ENCODE assay signal across 14 cellular contexts in the genomic region with DNA sequence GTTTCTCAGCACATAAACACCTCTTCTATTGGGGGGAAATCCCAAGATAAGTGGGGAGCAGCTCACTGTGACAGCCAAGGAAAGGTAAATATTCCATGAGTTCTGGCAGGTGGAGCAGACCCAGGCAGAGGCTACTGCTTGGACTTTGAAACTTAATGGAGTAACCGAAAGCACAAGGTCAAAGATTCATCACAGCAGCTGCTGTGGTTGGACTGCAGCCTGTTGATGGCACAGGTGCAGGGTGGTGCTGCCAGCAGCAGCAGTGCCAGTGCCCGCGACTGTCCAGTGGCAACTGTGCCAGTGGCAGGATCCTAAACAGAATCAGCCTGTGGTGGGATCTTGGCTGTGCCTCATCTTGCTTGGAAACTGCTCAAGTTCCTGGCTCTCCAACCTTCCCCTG.
DNase-seq lines count a peak whose midpoint lies in the region; FAIRE-seq and TF ChIP-seq lines count a peak whose summit lies in the region.
"Had no signal": no experiment of that assay in that cellular context is flagged by ENCODE, and none has a peak within 500 bp of the region (broad histone marks: within the 10 kb centered on the region; RNA-seq: fewer than 3 reads in every experiment).

No MANE protein-coding gene starts in this region.

- H3K4me2 ChIP-seq in hepatocyte (no peak overlapping the region), smooth muscle cell (no peak overlapping the region)

- H3F3A ChIP-seq in smooth muscle cell (ENCODE audit: low read depth) = no peaks in the 10 kb centered on the region

- H3K9me3 ChIP-seq in Peyer's patch (no peaks in the 10 kb centered on the region), hepatocyte (ENCODE audit: low read depth) (no peaks in the 10 kb centered on the region), small intestine (ENCODE audit: control insufficient read depth, low read depth) (no peaks in the 10 kb centered on the region), smooth muscle cell (replicated peaks; ENCODE audit: low read depth) (no peaks in the 10 kb centered on the region)
- H3K9me3 ChIP-seq: ovary, upper lobe of left lung had no signal

- no peaks in the 10 kb centered on the region for H3K9me2 ChIP-seq in hepatocyte (replicated peaks; ENCODE audit: insufficient read depth)

- TF ChIP-seq POLR2A in Peyer's patch (IDR thresholded peaks at IDR 0.05) = no peak

- H4K20me1 ChIP-seq in hepatocyte (ENCODE audit: insufficient read depth, poor library complexity, severe bottlenecking) (no peaks in the 10 kb centered on the region), smooth muscle cell (ENCODE audit: low read depth) (no peaks in the 10 kb centered on the region)

- WGBS in hepatocyte (ENCODE audit: low lambda C conversion rate, missing lambda C conversion rate) = 93% methylated on average over 3 of the region's 3 CpGs
- 22 to 63% (median 34%) methylated on average over 3 of the region's 3 CpGs for WGBS in small intestine, 3 donors
- WGBS in smooth muscle cell (ENCODE audit: low lambda C conversion rate) = 93% methylated on average over 3 of the region's 3 CpGs

- no peak overlapping the region for H3K9ac ChIP-seq in smooth muscle cell (ENCODE audit: low read depth)

- H3K36me3 ChIP-seq in Peyer's patch (no peaks in the 10 kb centered on the region), hepatocyte (replicated peaks; ENCODE audit: insufficient read depth, low read depth) (no peaks in the 10 kb centered on the region), small intestine (ENCODE audit: control insufficient read depth in 2 of 2, insufficient read depth in 2 of 2, low read length in 2 of 2) (no peaks in the 10 kb centered on the region), smooth muscle cell (ENCODE audit: low read depth) (no peaks in the 10 kb centered on the region)
- H3K36me3 ChIP-seq: ovary, upper lobe of left lung had no signal

- H3K4me1 ChIP-seq in Peyer's patch (peaks cover 0 to 3% (median 0%) of the 10 kb centered on the region in 4 donors), hepatocyte (ENCODE audit: insufficient read depth) (no peaks in the 10 kb centered on the region), small intestine (ENCODE audit: control insufficient read depth in 2 of 2, insufficient read depth in 1 of 2, low read depth in 1 of 2, low read length in 1 of 2) (no peaks in the 10 kb centered on the region), smooth muscle cell (ENCODE audit: low read depth) (peaks cover 19% of the 10 kb centered on the region)
- H3K4me1 ChIP-seq: upper lobe of left lung had no signal

- no peak for FAIRE-seq in small intestine (lab: Jason Lieb, UNC)

- TF ChIP-seq CTCF in Peyer's patch (IDR thresholded peaks at IDR 0.05) (peak in 1 of 6 experiments; percentile 26), hepatocyte (IDR thresholded peaks at IDR 0.05; ENCODE audit: poor library complexity) (no peak), smooth muscle cell (IDR thresholded peaks at IDR 0.05; ENCODE audit: borderline replicate concordance, insufficient read depth, poor library complexity, severe bottlenecking) (no peak)

- H3K4me3 ChIP-seq in Peyer's patch (no peak overlapping the region), hepatocyte (no peak overlapping the region), small intestine (ENCODE audit: low read depth in 1 of 2, low read length in 2 of 2) (no peak overlapping the region), smooth muscle cell (no peak overlapping the region)
- H3K4me3 ChIP-seq: ovary, upper lobe of left lung had no signal

- peak; percentile 6 for DNase-seq in DMS 273 (lab: John Stamatoyannopoulos, UW; ENCODE audit: unreplicated experiment)
- no peak for DNase-seq in DMS 273 treated with DMSO at 0.1 percent for 48 hours (lab: John Stamatoyannopoulos, UW)
- DNase-seq in Peyer's patch = peak in 2 of 3 donors; percentile 72 to 73
- peak; percentile 15 for DNase-seq in hepatocyte (ENCODE audit: low spot score)
- peak; percentile 84 for DNase-seq in small intestine
- no peak for DNase-seq in NAMALWA (ENCODE audit: low spot score)
- DNase-seq in activated CD4-positive, alpha-beta T cell treated with anti-CD3 and anti-CD28 coated beads for 1 hour = no peak
- no peak for DNase-seq in smooth muscle cell (lab: John Stamatoyannopoulos, UW; ENCODE audit: unreplicated experiment)
- DNase-seq: IMR-90; natural killer cell; ovary; stimulated activated CD4-positive, alpha-beta T cell treated with anti-CD3 and anti-CD28 coated beads, Interleukin-2, amount 100 ng/mL, for 48 hours had no signal

- H3K27me3 ChIP-seq in Peyer's patch (no peaks in the 10 kb centered on the region), hepatocyte (no peaks in the 10 kb centered on the region), small intestine (ENCODE audit: control insufficient read depth in 2 of 2, insufficient read depth in 2 of 2, low read length in 2 of 2) (no peaks in the 10 kb centered on the region), smooth muscle cell (ENCODE audit: low read depth) (no peaks in the 10 kb centered on the region)
- H3K27me3 ChIP-seq: ovary, upper lobe of left lung had no signal

- H2AFZ ChIP-seq in hepatocyte = no peak overlapping the region
- H2AFZ ChIP-seq in smooth muscle cell (ENCODE audit: low read depth) = no peak overlapping the region

- H3K79me2 ChIP-seq in hepatocyte (no peaks in the 10 kb centered on the region), smooth muscle cell (ENCODE audit: low read depth) (no peaks in the 10 kb centered on the region)

- H3K27ac ChIP-seq in Peyer's patch = no peak overlapping the region
- H3K27ac ChIP-seq in hepatocyte = no peak overlapping the region
- no peak overlapping the region for H3K27ac ChIP-seq in small intestine (ENCODE audit: low read depth in 1 of 2, low read length in 1 of 2)
- H3K27ac ChIP-seq in smooth muscle cell (ENCODE audit: low read depth) = no peak overlapping the region
- H3K27ac ChIP-seq: 22Rv1, ovary, upper lobe of left lung had no signal

Comparison
In these comparisons a context has a peak if more than half of its experiments do, and no peak if none do; other contexts are left out.
1. DNase-seq: peak in DMS 273 (single experiment), Peyer's patch (2 of 3), hepatocyte (single experiment) and small intestine (single experiment); none in DMS 273 treated with DMSO at 0.1 percent for 48 hours (single experiment), NAMALWA (single experiment), activated CD4-positive, alpha-beta T cell treated with anti-CD3 and anti-CD28 coated beads for 1 hour (single experiment) and smooth muscle cell (single experiment).